Comparison of ENCODE assay signal across 10 cellular contexts in the genomic region with DNA sequence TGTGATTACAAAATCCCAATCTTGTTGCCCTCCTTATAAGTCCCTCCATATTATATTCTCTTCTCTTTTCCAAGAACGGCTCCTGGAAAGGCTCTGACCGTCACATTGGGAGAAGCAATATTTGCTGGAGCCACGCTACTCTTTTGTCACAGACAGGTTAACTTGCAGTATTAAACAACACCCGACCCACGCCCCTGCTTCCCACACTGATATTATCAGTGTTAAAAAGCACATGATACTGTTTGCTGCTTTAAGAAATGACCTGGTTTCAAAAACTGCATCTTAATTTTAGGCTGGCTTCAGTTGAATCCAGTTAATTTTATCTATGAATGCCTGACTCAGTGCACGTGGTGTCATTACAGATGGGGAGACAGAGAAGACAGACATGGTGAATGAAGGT. TPM values are rescaled to one million over a fixed set of nuclear protein-coding genes. Genes with fewer than 3 reads are reported as not detected.
DNase-seq lines count a peak whose midpoint lies in the region; ATAC-seq and TF ChIP-seq lines count a peak whose summit lies in the region.
"Had no signal": no experiment of that assay in that cellular context is flagged by ENCODE, and none has a peak within 500 bp of the region (broad histone marks: within the 10 kb centered on the region; RNA-seq: fewer than 3 reads in every experiment).

No MANE protein-coding gene starts in this region.

- H3K9me3 ChIP-seq in BLaER1 treated with 17β-estradiol and CSF1 and Interleukin-3, amounts not matched to agents 10 nM and 100 nM (replicated peaks in 1 of 11) = no peaks in the 10 kb centered on the region

- peaks cover 65% of the 10 kb centered on the region for H3K4me1 Mint-ChIP-seq in activated naive CD8-positive, alpha-beta T cell treated with anti-CD3 and anti-CD28 coated beads for 36 hours
- H3K4me1 Mint-ChIP-seq in naive thymus-derived CD8-positive, alpha-beta T cell = peaks cover 46 to 85% (median 70%) of the 10 kb centered on the region in 4 donors

- no peak for ATAC-seq in naive thymus-derived CD8-positive, alpha-beta T cell
- no peak for ATAC-seq in GM21381 (IDR thresholded peaks at IDR 0.05; ENCODE audit: unreplicated experiment)

- POLR2A ChIA-PET in naive thymus-derived CD8-positive, alpha-beta T cell (lab: Charles Lee) = interaction anchor here (0.9 to 1.7 kb wide), 3 partner anchors 8 to 37 kb away, joined by 3 to 5 read pairs (median 4); no protein-coding TSS in a partner anchor

- peak overlapping the region; percentile 66 for H3K27ac Mint-ChIP-seq in activated naive CD8-positive, alpha-beta T cell treated with anti-CD3 and anti-CD28 coated beads for 36 hours
- peak overlapping the region; percentile 67 to 98 (median 84) for H3K27ac Mint-ChIP-seq in naive thymus-derived CD8-positive, alpha-beta T cell

- no peak for TF ChIP-seq CTCF in GM06990 (IDR thresholded peaks at IDR 0.05; ENCODE audit: insufficient read depth, low read length, poor library complexity, severe bottlenecking)

- H3K27me3 ChIP-seq in BLaER1 treated with 17β-estradiol and CSF1 and Interleukin-3, amounts not matched to agents 10 nM and 100 nM = no peaks in the 10 kb centered on the region
- H3K27me3 ChIP-seq in GM06990 (replicated peaks; ENCODE audit: control insufficient read depth, insufficient read depth, low read length) = no peaks in the 10 kb centered on the region

- H3K27me3 Mint-ChIP-seq in activated naive CD8-positive, alpha-beta T cell treated with anti-CD3 and anti-CD28 coated beads for 36 hours = peaks cover 3% of the 10 kb centered on the region
- no peaks in the 10 kb centered on the region for H3K27me3 Mint-ChIP-seq in naive thymus-derived CD8-positive, alpha-beta T cell

- H3K36me3 Mint-ChIP-seq in activated naive CD8-positive, alpha-beta T cell treated with anti-CD3 and anti-CD28 coated beads for 36 hours = peaks cover 27% of the 10 kb centered on the region
- H3K36me3 Mint-ChIP-seq in naive thymus-derived CD8-positive, alpha-beta T cell = peaks cover 0 to 41% (median 7%) of the 10 kb centered on the region in 3 donors

- H3K27ac ChIP-seq in BLaER1 treated with 17β-estradiol and CSF1 and Interleukin-3, amounts not matched to agents 10 nM and 100 nM = peak overlapping the region in 10 of 11 experiments; percentile 93 to 100 (median 99); a peak in 20 of 22 replicates

- peak overlapping the region; percentile 83 to 98 (median 97) for H3K4me2 ChIP-seq in BLaER1 treated with 17β-estradiol and CSF1 and Interleukin-3, amounts not matched to agents 10 nM and 100 nM

- peak overlapping the region; percentile 98 to 100 (median 99); a peak in 21 of 22 replicates for H3K9ac ChIP-seq in BLaER1 treated with 17β-estradiol and CSF1 and Interleukin-3, amounts not matched to agents 10 nM and 100 nM

- no peak for DNase-seq in GM06990 (ENCODE audit: extremely low read depth, insufficient read length)
- no peak for DNase-seq in activated naive CD8-positive, alpha-beta T cell treated with anti-CD3 and anti-CD28 coated beads for 36 hours
- DNase-seq in naive thymus-derived CD8-positive, alpha-beta T cell = no peak
- no peak for DNase-seq in kidney tubule cell (ENCODE audit: low spot score)
- no peak for DNase-seq in NCI-H146 (lab: John Stamatoyannopoulos, UW)
- DNase-seq in NCI-H82 (lab: John Stamatoyannopoulos, UW) = no peak
- DNase-seq: COR-L47, KBM-7 had no signal

- peaks cover 2% of the 10 kb centered on the region for H3K9me3 Mint-ChIP-seq in activated naive CD8-positive, alpha-beta T cell treated with anti-CD3 and anti-CD28 coated beads for 36 hours
- H3K9me3 Mint-ChIP-seq in naive thymus-derived CD8-positive, alpha-beta T cell = peaks cover 0 to 2% (median 0%) of the 10 kb centered on the region in 9 donors

- H3K36me3 ChIP-seq in BLaER1 treated with 17β-estradiol and CSF1 and Interleukin-3, amounts not matched to agents 10 nM and 100 nM = peaks cover 33 to 71% (median 60%) of the 10 kb centered on the region in 11 experiments
- 0 out of 2 replicates have a peak, but pooled peaks cover 3% of the 10 kb centered on the region for H3K36me3 ChIP-seq in GM06990 (ENCODE audit: control insufficient read depth, insufficient read depth, low read length)

- H3K4me1 ChIP-seq in BLaER1 treated with 17β-estradiol and CSF1 and Interleukin-3, amounts not matched to agents 10 nM and 100 nM = peaks cover 59 to 61% (median 60%) of the 10 kb centered on the region in 10 experiments

- peak overlapping the region; percentile 81 to 97 (median 95) for H3K4me3 ChIP-seq in BLaER1 treated with 17β-estradiol and CSF1 and Interleukin-3, amounts not matched to agents 10 nM and 100 nM
- H3K4me3 ChIP-seq in GM06990 (replicated peaks; ENCODE audit: low read depth, low read length) = peak overlapping the region; percentile 86

- H4K20me1 ChIP-seq in BLaER1 treated with 17β-estradiol and CSF1 and Interleukin-3, amounts not matched to agents 10 nM and 100 nM = peaks cover 60 to 80% (median 61%) of the 10 kb centered on the region in 11 experiments

- peak overlapping the region; percentile 95 for H3K4me3 Mint-ChIP-seq in activated naive CD8-positive, alpha-beta T cell treated with anti-CD3 and anti-CD28 coated beads for 36 hours
- peak overlapping the region; percentile 86 to 99 (median 94) for H3K4me3 Mint-ChIP-seq in naive thymus-derived CD8-positive, alpha-beta T cell

RNA-seq across cellular contexts. Expression of gene FLI1, which starts 3.1 kb away (rescaled TPM):
- 10 to 100 TPM; 37.5 to 38.9 TPM for total RNA-seq in activated naive CD8-positive, alpha-beta T cell treated with anti-CD3 and anti-CD28 coated beads for 36 hours
- total RNA-seq in naive thymus-derived CD8-positive, alpha-beta T cell = 10 to 100 TPM; 87.7 to 87.9 TPM
- polyA plus RNA-seq in naive thymus-derived CD8-positive, alpha-beta T cell = 10 to 100 TPM; 54.9 to 64.5 (median 58.7) TPM
